Comparison of ENCODE assay signal across 22 cellular contexts in the genomic region with DNA sequence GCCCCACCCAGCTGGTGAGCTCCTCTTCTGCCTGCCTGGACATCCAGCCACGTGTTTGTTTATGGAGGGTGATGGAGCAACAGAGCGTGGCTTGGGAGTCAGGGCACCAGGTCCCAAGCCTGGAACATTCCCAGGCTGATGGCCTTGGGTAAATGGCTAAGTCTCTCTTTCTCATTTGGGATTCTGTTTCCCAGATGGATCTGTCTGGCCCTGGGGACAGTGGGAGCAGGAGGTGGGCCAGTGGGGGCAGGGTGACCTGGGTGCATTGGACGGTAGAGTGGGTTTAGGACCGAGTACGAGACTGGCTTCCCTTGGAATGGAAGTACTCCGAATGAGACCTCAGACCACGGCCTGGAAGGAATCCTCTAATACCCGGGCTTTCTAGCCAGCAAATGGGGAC.
"Had no signal": no experiment of that assay in that cellular context is flagged by ENCODE, and none has a peak within 500 bp of the region (broad histone marks: within the 10 kb centered on the region; RNA-seq: fewer than 3 reads in every experiment).

No MANE protein-coding gene starts in this region.

- ATAC-seq: gastrocnemius medialis; left lung; naive thymus-derived CD4-positive, alpha-beta T cell; stimulated activated memory B cell treated with anti-CD40 and anti-IgM and Interleukin-4, amounts not matched to agents 10 μg/mL and 1 μg/mL and 100 μg/mL, for 72 hours; stimulated activated naive CD8-positive, alpha-beta T cell treated with anti-CD3 and anti-CD28 coated beads, Interleukin-15, Interleukin-2, amounts not matched to agents 100 U/mL and 50 U/mL, for 24 hours had no signal

- H3K27me3 Mint-ChIP-seq: central memory CD8-positive, alpha-beta T cell; naive thymus-derived CD4-positive, alpha-beta T cell; stimulated activated memory B cell treated with anti-CD40 and anti-IgM and Interleukin-4, amounts not matched to agents 10 μg/mL and 1 μg/mL and 100 μg/mL, for 72 hours had no signal

- H3K27ac ChIP-seq: colonic mucosa, gastrocnemius medialis, left lung, neural progenitor cell, skin epidermis, spleen, testis, tibial artery, upper lobe of left lung, uterus had no signal

- H3K4me1 ChIP-seq: colonic mucosa, gastrocnemius medialis, left lung, neural progenitor cell, spleen, testis, tibial artery, upper lobe of left lung, uterus had no signal

- DNase-seq: colonic mucosa; dermis blood vessel endothelial cell; foreskin fibroblast; gastrocnemius medialis; kidney; left lung; mesenchymal stem cell; midbrain; naive thymus-derived CD4-positive, alpha-beta T cell; spleen; stimulated activated CD4-positive, alpha-beta T cell treated with anti-CD3 and anti-CD28 coated beads, Interleukin-4, amount 100 ng/mL, for 4 hours; stimulated activated naive CD8-positive, alpha-beta T cell treated with anti-CD3 and anti-CD28 coated beads, Interleukin-15, Interleukin-2, amounts not matched to agents 100 U/mL and 50 U/mL, for 24 hours; substantia nigra; testis; upper lobe of left lung; uterus had no signal

- H3K4me3 ChIP-seq: colonic mucosa, gastrocnemius medialis, left lung, neural progenitor cell, skin epidermis, spleen, testis, tibial artery, upper lobe of left lung, uterus had no signal

- H3K36me3 Mint-ChIP-seq: naive thymus-derived CD4-positive, alpha-beta T cell; neural progenitor cell; stimulated activated memory B cell treated with anti-CD40 and anti-IgM and Interleukin-4, amounts not matched to agents 10 μg/mL and 1 μg/mL and 100 μg/mL, for 72 hours had no signal

- H3K9me3 Mint-ChIP-seq: central memory CD8-positive, alpha-beta T cell; nephron; neural progenitor cell had no signal

- H3K4me1 Mint-ChIP-seq: central memory CD8-positive, alpha-beta T cell; naive thymus-derived CD4-positive, alpha-beta T cell; stimulated activated memory B cell treated with anti-CD40 and anti-IgM and Interleukin-4, amounts not matched to agents 10 μg/mL and 1 μg/mL and 100 μg/mL, for 72 hours had no signal

- H3K27me3 ChIP-seq: colonic mucosa, gastrocnemius medialis, neural progenitor cell, spleen, testis, tibial artery, upper lobe of left lung, uterus had no signal

- H3K4me3 Mint-ChIP-seq: central memory CD8-positive, alpha-beta T cell; naive thymus-derived CD4-positive, alpha-beta T cell; nephron; neural progenitor cell; stimulated activated memory B cell treated with anti-CD40 and anti-IgM and Interleukin-4, amounts not matched to agents 10 μg/mL and 1 μg/mL and 100 μg/mL, for 72 hours had no signal

- H3K9me3 ChIP-seq: colonic mucosa, gastrocnemius medialis, left lung, testis, tibial artery, upper lobe of left lung, uterus had no signal

- H3K36me3 ChIP-seq: colonic mucosa, gastrocnemius medialis, left lung, neural progenitor cell, spleen, tibial artery, upper lobe of left lung, uterus had no signal
